14 cellular contexts compared by ENCODE assay signal in genomic region chr11:113373306-113373705, GRCh38. TPM values are rescaled to one million over a fixed set of nuclear protein-coding genes. Genes with fewer than 3 reads are reported as not detected.
A peak's percentile ranks its signal among the peaks of the same experiment; 100 is the strongest.
DNase-seq lines count a peak whose midpoint lies in the region; ATAC-seq, FAIRE-seq and TF ChIP-seq lines count a peak whose summit lies in the region.
"Had no signal": no experiment of that assay in that cellular context is flagged by ENCODE, and none has a peak within 500 bp of the region (broad histone marks: within the 10 kb centered on the region; RNA-seq: fewer than 3 reads in every experiment).

No MANE protein-coding gene starts in this region.

- no peak for TF ChIP-seq POLR2A in H54 (IDR thresholded peaks at IDR 0.05; ENCODE audit: low read depth, low read length)

- H3K4me3 ChIP-seq in WERI-Rb-1 (ENCODE audit: low read depth, low read length): no peak overlapping the region
- H3K4me3 ChIP-seq in fibroblast of pulmonary artery (replicated peaks; ENCODE audit: low read depth, low read length): no peak overlapping the region
- H3K4me3 ChIP-seq in thoracic aorta: no peak overlapping the region
- H3K4me3 ChIP-seq: gastroesophageal sphincter, testis had no signal

- FAIRE-seq in H54 (lab: Jason Lieb, UNC): peak; percentile 82

- peak overlapping the region; percentile 14 for H3K27ac ChIP-seq in WERI-Rb-1
- H3K27ac ChIP-seq in thoracic aorta: no peak overlapping the region
- H3K27ac ChIP-seq: gastroesophageal sphincter, parathyroid adenoma, testis had no signal

- ATAC-seq in thoracic aorta (ENCODE audit: insufficient number of reproducible peaks, low FRiP score, low read depth): peak; percentile 46
- no peak for ATAC-seq in GM21619 (IDR thresholded peaks at IDR 0.05; ENCODE audit: unreplicated experiment)
- ATAC-seq: activated CD8-positive, alpha-beta T cell treated with anti-CD3 and anti-CD28 coated beads for 36 hours; gastroesophageal sphincter had no signal

- TF ChIP-seq CTCF in WERI-Rb-1 (IDR thresholded peaks at IDR 0.05; ENCODE audit: low read depth, low read length) (no peak), fibroblast of pulmonary artery (IDR thresholded peaks at IDR 0.05; ENCODE audit: low read length, missing control alignments) (no peak), thoracic aorta (IDR thresholded peaks at IDR 0.05) (no peak)

- H3K27me3 ChIP-seq in WERI-Rb-1 (ENCODE audit: insufficient read depth, low read depth, severe bottlenecking) (no peaks in the 10 kb centered on the region), thoracic aorta (replicated peaks; ENCODE audit: insufficient read depth) (no peaks in the 10 kb centered on the region)
- H3K27me3 ChIP-seq: gastroesophageal sphincter, testis had no signal

- no peaks in the 10 kb centered on the region for H3K9me3 ChIP-seq in WERI-Rb-1 (ENCODE audit: severe bottlenecking)
- no peaks in the 10 kb centered on the region for H3K9me3 ChIP-seq in thoracic aorta
- H3K9me3 ChIP-seq: gastroesophageal sphincter, testis had no signal

- no peaks in the 10 kb centered on the region for H3K4me1 ChIP-seq in thoracic aorta (ENCODE audit: control insufficient read depth in 1 of 2, low read depth in 2 of 2)
- H3K4me1 ChIP-seq: parathyroid adenoma, testis had no signal

- H3K36me3 ChIP-seq in WERI-Rb-1: no peaks in the 10 kb centered on the region
- H3K36me3 ChIP-seq in thoracic aorta: peaks cover 8% of the 10 kb centered on the region

- peak; percentile 21 for DNase-seq in H54 (ENCODE audit: insufficient read length, low spot score)
- no peak for DNase-seq in WERI-Rb-1
- DNase-seq in fibroblast of pulmonary artery (ENCODE audit: low read depth): peak; percentile 50
- DNase-seq in thoracic aorta (ENCODE audit: low spot score): no peak
- no peak for DNase-seq in superior temporal gyrus (ENCODE audit: extremely low spot score)
- no peak for DNase-seq in ureter (ENCODE audit: low spot score)
- DNase-seq: activated CD8-positive, alpha-beta T cell treated with anti-CD3 and anti-CD28 coated beads for 36 hours; immature natural killer cell; midbrain; NCI-H345 had no signal

RNA-seq across cellular contexts. Expression of gene ANKK1, which starts 14.3 kb away (rescaled TPM):
- under 1 TPM; 0.49 to 0.68 TPM for total RNA-seq in thoracic aorta
- total RNA-seq in ureter: 1.4 TPM
- total RNA-seq: activated CD8-positive, alpha-beta T cell treated with anti-CD3 and anti-CD28 coated beads for 36 hours had no signal

RNA-seq across cellular contexts. Expression of gene TTC12, which starts 58.9 kb away (rescaled TPM):
- total RNA-seq in thoracic aorta (10 to 100 TPM; 15.2 to 21.9 TPM), ureter (59.3 TPM)

Comparison
In these comparisons a context has a peak if more than half of its experiments do, and no peak if none do; other contexts are left out.
1. DNase-seq: peak in H54 (single experiment) and fibroblast of pulmonary artery (single experiment); none in WERI-Rb-1 (single experiment), thoracic aorta (single experiment), superior temporal gyrus (single experiment) and ureter (single experiment).